In the genomic region with DNA sequence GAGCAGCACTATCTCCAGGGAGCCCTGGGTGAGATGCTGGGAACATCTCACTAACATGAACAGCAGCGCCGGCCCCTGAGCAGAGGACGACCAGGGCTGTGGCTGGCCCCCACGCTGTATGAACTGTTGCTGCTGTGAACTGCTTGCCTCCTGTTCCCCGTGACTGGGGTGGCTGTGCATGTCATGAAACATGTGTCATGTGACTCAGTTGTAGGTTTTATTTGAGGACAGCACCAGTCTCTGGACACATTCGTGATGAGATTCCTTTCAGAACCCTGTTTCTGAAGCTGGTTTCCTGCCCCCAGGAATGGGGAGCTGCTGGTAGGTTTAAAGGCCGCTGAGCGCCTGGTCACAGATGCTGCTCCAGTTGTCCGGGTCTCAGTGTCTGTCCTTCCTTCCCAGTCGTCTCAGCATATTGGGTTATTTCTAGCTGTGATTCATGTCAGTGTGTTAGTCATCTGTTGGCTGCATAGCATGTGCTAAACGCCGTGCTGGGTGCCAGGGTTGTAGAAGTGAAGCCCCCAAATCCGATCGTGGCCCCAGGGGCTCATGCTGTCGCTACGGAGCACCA, we compare ENCODE assay signal across 9 cellular contexts.
DNase-seq lines count a peak whose midpoint lies in the region; ATAC-seq and TF ChIP-seq lines count a peak whose summit lies in the region.
"Had no signal": no experiment of that assay in that cellular context is flagged by ENCODE, and none has a peak within 500 bp of the region (broad histone marks: within the 10 kb centered on the region; RNA-seq: fewer than 3 reads in every experiment).

No MANE protein-coding gene starts in this region.

- H4K8ac ChIP-seq in trophoblast cell (ENCODE audit: low read depth, low read length) = no peak overlapping the region

- TF ChIP-seq CTCF in esophagus muscularis mucosa (IDR thresholded peaks at IDR 0.05) = no peak

- H3K4me1 Mint-ChIP-seq in CD4-positive, CD25-positive, alpha-beta regulatory T cell = peaks cover 0 to 50% (median 30%) of the 10 kb centered on the region in 4 donors

- no peaks in the 10 kb centered on the region for H3K27me3 Mint-ChIP-seq in CD4-positive, CD25-positive, alpha-beta regulatory T cell

- no peak overlapping the region for H3K4me2 ChIP-seq in trophoblast cell (ENCODE audit: low read length)

- H3K9ac ChIP-seq in trophoblast cell (ENCODE audit: low read length) = no peak overlapping the region

- peaks cover 11% of the 10 kb centered on the region for H3K4me1 ChIP-seq in CD4-positive, CD25-positive, alpha-beta regulatory T cell (ENCODE audit: control insufficient read depth, insufficient read depth, low read length, poor library complexity, severe bottlenecking)
- H3K4me1 ChIP-seq in esophagus muscularis mucosa = peaks cover 88 to 100% (median 98%) of the 10 kb centered on the region in 4 donors
- peaks cover 65 to 68% of the 10 kb centered on the region in 2 experiments for H3K4me1 ChIP-seq in trophoblast cell (ENCODE audit: control insufficient read depth in 1 of 2, insufficient read depth in 2 of 2, low read length in 2 of 2)

- no peak for DNase-seq in CD4-positive, CD25-positive, alpha-beta regulatory T cell
- DNase-seq in RKO (ENCODE audit: low spot score) (peak; percentile 38), esophagus muscularis mucosa (ENCODE audit: extremely low spot score) (no peak), trophoblast cell (peak in 1 of 2 donors; percentile 32), dedifferentiated amniotic fluid mesenchymal stem cell (ENCODE audit: extremely low spot score) (no peak), mesenteric fat pad (ENCODE audit: low spot score) (no peak), occipital lobe (lab: John Stamatoyannopoulos, UW) (no peak), NCI-H187 treated with DMSO at 0.1 percent for 48 hours (lab: John Stamatoyannopoulos, UW) (no peak)
- DNase-seq: DND-41 had no signal

- H2AK5ac ChIP-seq in trophoblast cell (ENCODE audit: low read length) = no peak overlapping the region

- H3K79me1 ChIP-seq in trophoblast cell (ENCODE audit: low read length) = peaks cover 24% of the 10 kb centered on the region

- no peak overlapping the region for H3K14ac ChIP-seq in trophoblast cell (ENCODE audit: low read length)

- peaks cover 8% of the 10 kb centered on the region for H3K79me2 ChIP-seq in trophoblast cell (ENCODE audit: control insufficient read depth, insufficient read depth, low read length, poor library complexity)

- TF ChIP-seq POLR2A in esophagus muscularis mucosa (IDR thresholded peaks at IDR 0.05; ENCODE audit: low read depth) = no peak

- no peak overlapping the region for H2BK5ac ChIP-seq in trophoblast cell (ENCODE audit: low read depth, low read length, poor library complexity)

- no peaks in the 10 kb centered on the region for H3K9me3 Mint-ChIP-seq in CD4-positive, CD25-positive, alpha-beta regulatory T cell

- H3K18ac ChIP-seq in trophoblast cell (ENCODE audit: low read length) = peak overlapping the region; percentile 11

- no peak overlapping the region for H3K4me3 ChIP-seq in CD4-positive, CD25-positive, alpha-beta regulatory T cell (ENCODE audit: low read depth, low read length)
- H3K4me3 ChIP-seq in esophagus muscularis mucosa (no peak overlapping the region), trophoblast cell (ENCODE audit: low read depth, low read length) (no peak overlapping the region)

- ATAC-seq in CD4-positive, CD25-positive, alpha-beta regulatory T cell (ENCODE audit: low read depth in 2 of 2) = no peak

- no peaks in the 10 kb centered on the region for H3K36me3 Mint-ChIP-seq in CD4-positive, CD25-positive, alpha-beta regulatory T cell

- 53% methylated on average over 14 of the region's 16 CpGs for WGBS in esophagus muscularis mucosa
- WGBS in trophoblast cell (ENCODE audit: extremely low coverage, insufficient coverage, insufficient read length) = no CpG with 5 or more reads among the region's 16 CpGs

- peak overlapping the region; percentile 19 for H3K4ac ChIP-seq in trophoblast cell (ENCODE audit: low read depth, low read length)

- H3K23ac ChIP-seq in trophoblast cell (ENCODE audit: low read length) = no peak overlapping the region

- H4K12ac ChIP-seq in trophoblast cell (ENCODE audit: low read depth, low read length) = no peak overlapping the region

- H4K91ac ChIP-seq in trophoblast cell (ENCODE audit: low read depth, low read length) = no peak overlapping the region

- no peak overlapping the region for H2AFZ ChIP-seq in trophoblast cell (ENCODE audit: insufficient read depth, low read length, poor library complexity)

- intact Hi-C loops in esophagus muscularis mucosa (cut with DNase I) = no loop called here

- no peak overlapping the region for H2BK12ac ChIP-seq in trophoblast cell (ENCODE audit: low read length)

- H3K27ac ChIP-seq in CD4-positive, CD25-positive, alpha-beta regulatory T cell (ENCODE audit: insufficient read depth, low read length, poor library complexity, severe bottlenecking) = no peak overlapping the region
- H3K27ac ChIP-seq in esophagus muscularis mucosa (replicated peaks in 1 of 4) = peak overlapping the region; percentile 7 to 73 (median 40)
- no peak overlapping the region for H3K27ac ChIP-seq in trophoblast cell (ENCODE audit: low read depth, low read length)

- H2BK120ac ChIP-seq in trophoblast cell (ENCODE audit: insufficient read depth, low read length, poor library complexity) = no peak overlapping the region

- no peaks in the 10 kb centered on the region for H3K27me3 ChIP-seq in CD4-positive, CD25-positive, alpha-beta regulatory T cell (ENCODE audit: control insufficient read depth, insufficient read depth, low read length)
- H3K27me3 ChIP-seq in esophagus muscularis mucosa = no peaks in the 10 kb centered on the region
- no peaks in the 10 kb centered on the region for H3K27me3 ChIP-seq in trophoblast cell (ENCODE audit: insufficient read depth, low read length)

- peaks cover 3% of the 10 kb centered on the region for H3K36me3 ChIP-seq in CD4-positive, CD25-positive, alpha-beta regulatory T cell (ENCODE audit: control insufficient read depth, insufficient read depth, low read length)
- H3K36me3 ChIP-seq in esophagus muscularis mucosa (peaks cover 0 to 25% (median 0%) of the 10 kb centered on the region in 4 donors), trophoblast cell (ENCODE audit: control insufficient read depth in 1 of 2, insufficient read depth in 2 of 2, low read length in 2 of 2) (peaks cover 47 to 49% of the 10 kb centered on the region in 2 experiments)

- H3K4me3 Mint-ChIP-seq in CD4-positive, CD25-positive, alpha-beta regulatory T cell = no peak overlapping the region

- TF ChIP-seq EP300 in esophagus muscularis mucosa (IDR thresholded peaks at IDR 0.05) = no peak

- peak overlapping the region in 2 of 3 donors; percentile 65 to 87 for H3K27ac Mint-ChIP-seq in CD4-positive, CD25-positive, alpha-beta regulatory T cell

- no peaks in the 10 kb centered on the region for H3K9me3 ChIP-seq in CD4-positive, CD25-positive, alpha-beta regulatory T cell (ENCODE audit: control insufficient read depth in 2 of 2, low read length in 2 of 2)
- H3K9me3 ChIP-seq in esophagus muscularis mucosa = no peaks in the 10 kb centered on the region
- H3K9me3 ChIP-seq in trophoblast cell (ENCODE audit: insufficient read depth, low read depth, low read length) = peaks cover 2% of the 10 kb centered on the region

Comparison
In these comparisons a context has a peak if more than half of its experiments do, and no peak if none do; other contexts are left out.
1. H3K27ac ChIP-seq: peak in esophagus muscularis mucosa (4 of 4); none in CD4-positive, CD25-positive, alpha-beta regulatory T cell (single experiment) and trophoblast cell (single experiment).